Comparison of ENCODE assay signal across 14 cellular contexts in genomic region chr4:151322161-151322560, GRCh38. TPM values are rescaled to one million over a fixed set of nuclear protein-coding genes. Genes with fewer than 3 reads are reported as not detected.
A peak's percentile ranks its signal among the peaks of the same experiment; 100 is the strongest.
DNase-seq lines count a peak whose midpoint lies in the region; ATAC-seq, FAIRE-seq and TF ChIP-seq lines count a peak whose summit lies in the region.
"Not testable (repeated sequence)": the region's sequence is repeated elsewhere in the genome, so short reads cannot be mapped to it uniquely, and the experiment has no call there.
"Had no signal": no experiment of that assay in that cellular context is flagged by ENCODE, and none has a peak within 500 bp of the region (broad histone marks: within the 10 kb centered on the region; RNA-seq: fewer than 3 reads in every experiment).

No MANE protein-coding gene starts in this region.

- not testable (repeated sequence) for H3K9me3 ChIP-seq in PC-9 (ENCODE audit: insufficient read depth, low read depth); breast epithelium; gastroesophageal sphincter; iPS-15b (ENCODE audit: control insufficient read depth, insufficient read depth, low read length); smooth muscle cell (replicated peaks; ENCODE audit: low read depth); uterus

- H3K27me3 ChIP-seq in PC-9 (ENCODE audit: insufficient read depth, low read depth); breast epithelium; gastroesophageal sphincter; iPS-15b (ENCODE audit: control insufficient read depth, insufficient read depth, low read length); smooth muscle cell (ENCODE audit: low read depth); uterus: not testable (repeated sequence)

- H3F3A ChIP-seq in PC-9 (ENCODE audit: insufficient read depth, low read depth) = not testable (repeated sequence)
- H3F3A ChIP-seq in smooth muscle cell (ENCODE audit: low read depth) = peaks cover 16% of the 10 kb centered on the region

- not testable (repeated sequence) for TF ChIP-seq EP300 in gastroesophageal sphincter (IDR thresholded peaks at IDR 0.05)

- not testable (repeated sequence) for H3K36me3 ChIP-seq in PC-9 (ENCODE audit: low read depth); breast epithelium; gastroesophageal sphincter; iPS-15b (ENCODE audit: control insufficient read depth, insufficient read depth, low read length); smooth muscle cell (ENCODE audit: low read depth); uterus

- not testable (repeated sequence) for H3K27ac ChIP-seq in PC-9; smooth muscle cell (ENCODE audit: low read depth)
- H3K27ac ChIP-seq in breast epithelium (peak overlapping the region; percentile 23 to 80), gastroesophageal sphincter (peak overlapping the region; percentile 70 to 97 (median 83)), uterus (peak overlapping the region; percentile 22 to 94)

- H3K4me3 Mint-ChIP-seq in nephron progenitor cell = peak overlapping the region; percentile 88

- TF ChIP-seq CTCF in PC-9 (conservative IDR thresholded peaks at IDR 0.05); breast epithelium (IDR thresholded peaks at IDR 0.05); gastroesophageal sphincter (IDR thresholded peaks at IDR 0.05); nephron progenitor cell (IDR thresholded peaks at IDR 0.05); smooth muscle cell (IDR thresholded peaks at IDR 0.05; ENCODE audit: borderline replicate concordance, insufficient read depth, poor library complexity, severe bottlenecking); uterus (IDR thresholded peaks at IDR 0.05): not testable (repeated sequence)

- DNase-seq in PC-9; breast epithelium (ENCODE audit: low spot score in 2 of 2); smooth muscle cell (lab: John Stamatoyannopoulos, UW; ENCODE audit: unreplicated experiment); uterus: not testable (repeated sequence)
- peak; percentile 21 for DNase-seq in nephron progenitor cell

- peaks cover 74% of the 10 kb centered on the region for H3K79me2 ChIP-seq in PC-9 (ENCODE audit: low read depth)
- H3K79me2 ChIP-seq in smooth muscle cell (ENCODE audit: low read depth) = peaks cover 34% of the 10 kb centered on the region

- WGBS in gastroesophageal sphincter (ENCODE audit: low coverage in 1 of 2), 2 donors = 44% methylated on average over 2 of the region's 4 CpGs; no CpG with 5 or more reads in 1 of the 2 donors
- 95% methylated on average over 4 of the region's 4 CpGs for WGBS in smooth muscle cell (ENCODE audit: low lambda C conversion rate)

- not testable (repeated sequence) for BruUV-seq in PC-9 (replicated peaks; lab: Mats Ljungman, UMichigan)

- H3K4me3 ChIP-seq in PC-9; gastroesophageal sphincter; iPS-15b (ENCODE audit: low read depth, low read length); uterus: not testable (repeated sequence)
- H3K4me3 ChIP-seq in breast epithelium (peak overlapping the region in 1 of 3 donors; percentile 30), smooth muscle cell (peak overlapping the region; percentile 65)

- H4K20me1 ChIP-seq in PC-9 (ENCODE audit: insufficient read depth); smooth muscle cell (ENCODE audit: low read depth): not testable (repeated sequence)

- CTCF ChIA-PET in PC-9 (lab: Charles Lee) = interaction anchor here (0.6 kb wide), 1 partner anchor 399 kb away, joined by 5 read pairs; no protein-coding TSS in a partner anchor

- H3K4me1 Mint-ChIP-seq in nephron progenitor cell = peaks cover 57% of the 10 kb centered on the region

- H3K9ac ChIP-seq in iPS-15b (ENCODE audit: low read depth, low read length) = peak overlapping the region; percentile 26
- H3K9ac ChIP-seq in smooth muscle cell (ENCODE audit: low read depth) = not testable (repeated sequence)

- peak overlapping the region; percentile 58 for H3K27ac Mint-ChIP-seq in nephron progenitor cell

- H3K9me3 Mint-ChIP-seq in nephron progenitor cell = not testable (repeated sequence)

- H3K4me2 ChIP-seq in PC-9 = peak overlapping the region; percentile 78
- not testable (repeated sequence) for H3K4me2 ChIP-seq in smooth muscle cell

- not testable (repeated sequence) for TF ChIP-seq POLR2A in breast epithelium (IDR thresholded peaks at IDR 0.05); gastroesophageal sphincter (IDR thresholded peaks at IDR 0.05); uterus (IDR thresholded peaks at IDR 0.05)

- intact Hi-C loops in PC-9 (cut with micrococcal nuclease; ENCODE audit: unreplicated experiment); breast epithelium (cut with DNase I; ENCODE audit: low total_unique reads); uterus (cut with DNase I; ENCODE audit: low total_unique reads): not testable (repeated sequence)

- peak; percentile 82 for FAIRE-seq in G401.6 (lab: Jason Lieb, UNC)

- peaks cover 19% of the 10 kb centered on the region for H3K36me3 Mint-ChIP-seq in nephron progenitor cell (ENCODE audit: low read depth)

- H3K4me1 ChIP-seq in PC-9 (replicated peaks; ENCODE audit: insufficient read depth) (peaks cover 25% of the 10 kb centered on the region), gastroesophageal sphincter (peaks cover 10 to 55% (median 18%) of the 10 kb centered on the region in 3 donors), iPS-15b (ENCODE audit: control insufficient read depth, insufficient read depth, low read length) (peaks cover 15% of the 10 kb centered on the region), smooth muscle cell (ENCODE audit: low read depth) (peaks cover 15% of the 10 kb centered on the region)
- not testable (repeated sequence) for H3K4me1 ChIP-seq in breast epithelium, uterus

- H2AFZ ChIP-seq in PC-9; smooth muscle cell (ENCODE audit: low read depth): not testable (repeated sequence)

- POLR2A ChIA-PET in PC-9 (lab: Charles Lee; ENCODE audit: unreplicated experiment) = not testable (repeated sequence)

- ATAC-seq in gastroesophageal sphincter = not testable (repeated sequence)

- H3K9me2 ChIP-seq in PC-9 (ENCODE audit: insufficient read depth) = not testable (repeated sequence)

- H3K27me3 Mint-ChIP-seq in nephron progenitor cell (ENCODE audit: low read depth, poor library complexity) = not testable (repeated sequence)

RNA-seq across cellular contexts. Expression of gene SH3D19, which starts 3.2 kb away (rescaled TPM):
- total RNA-seq in PC-9 (2021) (40.0 and 41.7 TPM in 2 replicates), breast epithelium (100 to 1,000 TPM in 2 of 3 donors, 10 to 100 TPM in 1; 82.9 to 297 (median 113) TPM), gastroesophageal sphincter (100 to 1,000 TPM; 117 to 200 (median 168) TPM), smooth muscle cell (18.9 and 20.3 TPM in 2 replicates), uterus (100 to 1,000 TPM in 2 of 4 donors, 10 to 100 TPM in 2; 35.2 to 316 (median 131) TPM)
- polyA plus RNA-seq in smooth muscle cell = 7.9 and 10.9 TPM in 2 replicates
- total RNA-seq: OCI-LY7 had no signal

RNA-seq across cellular contexts. Expression of gene PRSS48, which starts 45.2 kb away (rescaled TPM):
- total RNA-seq in PC-9 (2021) (not detected in 2 replicates), breast epithelium (not detected), gastroesophageal sphincter (not detected), smooth muscle cell (not detected in 2 replicates), uterus (not detected)
- not detected in 2 replicates for polyA plus RNA-seq in smooth muscle cell
- total RNA-seq: H7, HT1080, IMR-90, M059J, OCI-LY7, RPMI7951 had no signal
- polyA plus RNA-seq: IMR-90 had no signal
